Comparison of ENCODE assay signal across 21 cellular contexts in genomic region chr1:117652421-117652820, GRCh38. TPM values are rescaled to one million over a fixed set of nuclear protein-coding genes. Genes with fewer than 3 reads are reported as not detected.
DNase-seq lines count a peak whose midpoint lies in the region; ATAC-seq lines count a peak whose summit lies in the region.
"Had no signal": no experiment of that assay in that cellular context is flagged by ENCODE, and none has a peak within 500 bp of the region (broad histone marks: within the 10 kb centered on the region; RNA-seq: fewer than 3 reads in every experiment).

No MANE protein-coding gene starts in this region.

- H3K4me3 Mint-ChIP-seq in CD4-positive, CD25-positive, alpha-beta regulatory T cell: peak overlapping the region; percentile 21 to 80 (median 58)
- peak overlapping the region in 1 of 3 donors; percentile 43 for H3K4me3 Mint-ChIP-seq in T-cell
- H3K4me3 Mint-ChIP-seq: activated CD8-positive, alpha-beta T cell treated with anti-CD3 and anti-CD28 coated beads for 36 hours; neural crest cell; stimulated activated naive CD8-positive, alpha-beta T cell treated with anti-CD3 and anti-CD28 coated beads, Interleukin-15, amount 100 ng/mL, for 72 hours had no signal

- H3K27ac ChIP-seq in CD4-positive, CD25-positive, alpha-beta regulatory T cell (ENCODE audit: insufficient read depth, low read length, poor library complexity, severe bottlenecking): peak overlapping the region; percentile 94
- H3K27ac ChIP-seq: brain microvascular endothelial cell, coronary artery, psoas muscle had no signal

- no peaks in the 10 kb centered on the region for H3K36me3 ChIP-seq in CD4-positive, CD25-positive, alpha-beta regulatory T cell (ENCODE audit: control insufficient read depth, insufficient read depth, low read length)
- H3K36me3 ChIP-seq: brain microvascular endothelial cell, transverse colon had no signal

- peaks cover 75% of the 10 kb centered on the region for H3K4me1 ChIP-seq in CD4-positive, CD25-positive, alpha-beta regulatory T cell (ENCODE audit: control insufficient read depth, insufficient read depth, low read length, poor library complexity, severe bottlenecking)

- H3K36me3 Mint-ChIP-seq in CD4-positive, CD25-positive, alpha-beta regulatory T cell: no peaks in the 10 kb centered on the region
- H3K36me3 Mint-ChIP-seq in T-cell: no peaks in the 10 kb centered on the region

- POLR2A ChIA-PET in T-cell (lab: Charles Lee): no interaction called here

- no peaks in the 10 kb centered on the region for H3K27me3 ChIP-seq in CD4-positive, CD25-positive, alpha-beta regulatory T cell (ENCODE audit: control insufficient read depth, insufficient read depth, low read length)
- H3K27me3 ChIP-seq: transverse colon had no signal

- peak overlapping the region; percentile 79 to 100 (median 96) for H3K27ac Mint-ChIP-seq in CD4-positive, CD25-positive, alpha-beta regulatory T cell
- H3K27ac Mint-ChIP-seq in T-cell: peak overlapping the region; percentile 0 to 69
- H3K27ac Mint-ChIP-seq: activated CD8-positive, alpha-beta T cell treated with anti-CD3 and anti-CD28 coated beads for 36 hours; stimulated activated naive CD8-positive, alpha-beta T cell treated with anti-CD3 and anti-CD28 coated beads, Interleukin-15, amount 100 ng/mL, for 72 hours had no signal

- peak overlapping the region; percentile 17 for H3K4me3 ChIP-seq in CD4-positive, CD25-positive, alpha-beta regulatory T cell (ENCODE audit: low read depth, low read length)
- H3K4me3 ChIP-seq: coronary artery, psoas muscle, transverse colon had no signal

- H3K27me3 Mint-ChIP-seq in CD4-positive, CD25-positive, alpha-beta regulatory T cell: no peaks in the 10 kb centered on the region
- H3K27me3 Mint-ChIP-seq in T-cell: peaks cover 6 to 16% of the 10 kb centered on the region in 2 donors

- peaks cover 47 to 82% (median 70%) of the 10 kb centered on the region in 4 donors for H3K4me1 Mint-ChIP-seq in CD4-positive, CD25-positive, alpha-beta regulatory T cell
- peaks cover 71 to 90% (median 84%) of the 10 kb centered on the region in 3 donors for H3K4me1 Mint-ChIP-seq in T-cell

- peak; percentile 13 for DNase-seq in A172 (ENCODE audit: low spot score)
- DNase-seq in CD4-positive, CD25-positive, alpha-beta regulatory T cell: no peak
- DNase-seq in T-cell: no peak
- peak; percentile 42 to 66 for DNase-seq in lung microvascular endothelial cell (ENCODE audit: low read depth in 2 of 2)
- no peak for DNase-seq in AG20443 (ENCODE audit: low spot score)
- no peak for DNase-seq in NOMO-1 treated with DMSO at 0.1 percent for 48 hours (lab: John Stamatoyannopoulos, UW; ENCODE audit: unreplicated experiment)
- DNase-seq in NCI-H526 treated with DMSO at 0.1 percent for 48 hours (lab: John Stamatoyannopoulos, UW): no peak
- DNase-seq: activated CD8-positive, alpha-beta T cell treated with anti-CD3 and anti-CD28 coated beads for 36 hours; AML-193; brain microvascular endothelial cell; head of caudate nucleus; midbrain; NCI-H1436; NCI-H2171; NCI-H526; psoas muscle; stimulated activated CD4-positive, alpha-beta T cell treated with anti-CD3 and anti-CD28 coated beads, Interleukin-2, amount 100 ng/mL, for 24 hours; stimulated activated naive CD8-positive, alpha-beta T cell treated with anti-CD3 and anti-CD28 coated beads, Interleukin-15, amount 100 ng/mL, for 72 hours; transverse colon had no signal

- no peak for ATAC-seq in CD4-positive, CD25-positive, alpha-beta regulatory T cell (ENCODE audit: low read depth in 2 of 2)
- ATAC-seq in T-cell (replicated peaks in 1 of 4): no peak
- ATAC-seq: activated CD8-positive, alpha-beta T cell treated with anti-CD3 and anti-CD28 coated beads for 36 hours; psoas muscle; stimulated activated naive CD8-positive, alpha-beta T cell treated with anti-CD3 and anti-CD28 coated beads, Interleukin-15, amount 100 ng/mL, for 72 hours had no signal

- no peaks in the 10 kb centered on the region for H3K9me3 ChIP-seq in CD4-positive, CD25-positive, alpha-beta regulatory T cell (ENCODE audit: control insufficient read depth in 2 of 2, low read length in 2 of 2)
- H3K9me3 ChIP-seq: psoas muscle, transverse colon had no signal

- CTCF ChIA-PET in T-cell (lab: Charles Lee): no interaction called here

- H3K9me3 Mint-ChIP-seq in CD4-positive, CD25-positive, alpha-beta regulatory T cell: no peaks in the 10 kb centered on the region
- no peaks in the 10 kb centered on the region for H3K9me3 Mint-ChIP-seq in T-cell
- H3K9me3 Mint-ChIP-seq: activated CD8-positive, alpha-beta T cell treated with anti-CD3 and anti-CD28 coated beads for 36 hours; neural crest cell; stimulated activated naive CD8-positive, alpha-beta T cell treated with anti-CD3 and anti-CD28 coated beads, Interleukin-15, amount 100 ng/mL, for 72 hours had no signal

RNA-seq across cellular contexts. Expression of gene TENT5C, which starts 46.6 kb away (rescaled TPM):
- total RNA-seq in A172 (2014; rRNA removed; shearing (Covaris generic)): 0.12 and 0.31 TPM in 2 replicates
- total RNA-seq in CD4-positive, CD25-positive, alpha-beta regulatory T cell: 324 TPM
- polyA plus RNA-seq in CD4-positive, CD25-positive, alpha-beta regulatory T cell: 10 to 100 TPM; 19.6 to 64.7 (median 33.0) TPM
- 100 to 1,000 TPM in 1 of 5 donors, 10 to 100 TPM in 2, 1 to 10 TPM in 2; 7.6 to 133 (median 11.2) TPM for total RNA-seq in T-cell
- total RNA-seq in lung microvascular endothelial cell: 0.65 and 0.79 TPM in 2 replicates

Comparison
In these comparisons a context has a peak if more than half of its experiments do, and no peak if none do; other contexts are left out.
1. DNase-seq: peak in A172 (single experiment) and lung microvascular endothelial cell (2 of 2); none in CD4-positive, CD25-positive, alpha-beta regulatory T cell (0 of 3), T-cell (0 of 34), AG20443 (single experiment), NOMO-1 treated with DMSO at 0.1 percent for 48 hours (single experiment) and NCI-H526 treated with DMSO at 0.1 percent for 48 hours (single experiment).